In the genomic region with DNA sequence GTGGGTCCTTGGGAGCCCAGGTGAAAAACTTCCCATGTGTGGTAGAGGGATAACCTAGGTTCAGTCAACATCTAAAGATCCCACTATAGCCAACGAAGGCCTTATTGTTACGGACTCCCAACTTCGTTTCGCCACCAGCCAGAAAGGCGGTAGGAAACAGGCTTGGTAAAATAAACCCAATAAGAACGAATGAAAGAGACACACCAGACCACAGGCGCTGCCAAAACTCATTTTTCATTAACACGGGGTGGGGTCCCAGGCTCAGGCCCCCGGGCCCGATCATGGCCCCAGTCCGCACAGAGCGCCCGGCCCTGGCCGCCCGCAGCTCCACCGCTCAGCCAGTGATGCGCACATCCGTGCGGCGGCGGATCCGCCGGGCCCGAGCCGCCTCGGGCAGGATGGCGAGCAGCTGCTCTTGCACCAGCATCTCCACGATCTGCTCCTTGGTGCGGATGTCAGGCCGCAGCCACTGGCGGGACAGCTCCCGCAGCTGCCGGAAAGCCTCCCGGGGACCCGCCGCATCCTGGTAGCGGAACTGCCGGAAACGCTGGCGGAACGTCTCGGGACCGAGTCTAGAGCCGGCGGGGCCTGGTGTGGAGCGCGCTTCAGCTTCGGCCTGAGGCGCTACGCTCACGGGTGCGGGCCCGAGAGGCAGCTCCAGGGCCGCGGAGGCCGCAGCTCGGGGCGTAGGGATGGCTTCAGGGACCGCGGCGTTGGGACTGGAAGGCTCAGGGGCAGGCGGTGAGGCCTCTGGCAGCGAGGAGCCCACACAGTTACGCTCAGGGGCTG, we compare ENCODE assay signal across 8 cellular contexts. TPM values are rescaled to one million over a fixed set of nuclear protein-coding genes. Genes with fewer than 3 reads are reported as not detected.
A peak's percentile ranks its signal among the peaks of the same experiment; 100 is the strongest.
DNase-seq lines count a peak whose midpoint lies in the region; ATAC-seq and TF ChIP-seq lines count a peak whose summit lies in the region.

No MANE protein-coding gene starts in this region.

- no peaks in the 10 kb centered on the region for H3K9me3 Mint-ChIP-seq in T-helper 1 cell treated with Interleukin-12 subunit alpha and Interleukin-12 subunit beta and Interleukin-4 antibody, amounts not matched to agents 30 μg/mL and 1 μg/mL, for 36 hours

- TF ChIP-seq POLR2A in gastrocnemius medialis (IDR thresholded peaks at IDR 0.05), result no peak

- H3K36me3 ChIP-seq in right atrium auricular region (no peaks in the 10 kb centered on the region), gastrocnemius medialis (no peaks in the 10 kb centered on the region)

- H3K36me3 Mint-ChIP-seq in T-helper 1 cell treated with Interleukin-12 subunit alpha and Interleukin-12 subunit beta and Interleukin-4 antibody, amounts not matched to agents 30 μg/mL and 1 μg/mL, for 36 hours (ENCODE audit: low read depth), result peaks cover 9% of the 10 kb centered on the region

- H3K27me3 ChIP-seq in right atrium auricular region (no peaks in the 10 kb centered on the region), gastrocnemius medialis (no peaks in the 10 kb centered on the region)

- H3K27ac Mint-ChIP-seq in T-helper 1 cell treated with Interleukin-12 subunit alpha and Interleukin-12 subunit beta and Interleukin-4 antibody, amounts not matched to agents 30 μg/mL and 1 μg/mL, for 36 hours, result peak overlapping the region; percentile 100

- H3K4me1 Mint-ChIP-seq in T-helper 1 cell treated with Interleukin-12 subunit alpha and Interleukin-12 subunit beta and Interleukin-4 antibody, amounts not matched to agents 30 μg/mL and 1 μg/mL, for 36 hours (ENCODE audit: low read depth), result peaks cover 20% of the 10 kb centered on the region

- peak overlapping the region; percentile 92 for H3K4me3 ChIP-seq in AG10803 (ENCODE audit: low read length)
- H3K4me3 ChIP-seq in right atrium auricular region, result peak overlapping the region; percentile 93 to 98
- H3K4me3 ChIP-seq in gastrocnemius medialis, result peak overlapping the region; percentile 91 to 98 (median 96)

- ATAC-seq in GM19328 (IDR thresholded peaks at IDR 0.05; ENCODE audit: unreplicated experiment), result peak; percentile 17
- peak; percentile 20 for ATAC-seq in HG03460 (IDR thresholded peaks at IDR 0.05; ENCODE audit: unreplicated experiment)
- peak; percentile 29 to 34 for ATAC-seq in gastrocnemius medialis

- H3K27ac ChIP-seq in right atrium auricular region (peak overlapping the region; percentile 97 to 99), gastrocnemius medialis (peak overlapping the region; percentile 92 to 99 (median 96))

- H3K4me3 Mint-ChIP-seq in T-helper 1 cell treated with Interleukin-12 subunit alpha and Interleukin-12 subunit beta and Interleukin-4 antibody, amounts not matched to agents 30 μg/mL and 1 μg/mL, for 36 hours, result peak overlapping the region; percentile 99

- H3K9me3 ChIP-seq in right atrium auricular region (no peaks in the 10 kb centered on the region), gastrocnemius medialis (no peaks in the 10 kb centered on the region)

- intact Hi-C loops in gastrocnemius medialis (cut with DNase I; ENCODE audit: low total_unique reads), result loop anchor here (1.0 to 5.0 kb wide), 4 partner anchors 111 to 351 kb away; partner anchors contain the start of gene RBM39

- TF ChIP-seq CTCF in AG10803 (conservative IDR thresholded peaks at IDR 0.05; ENCODE audit: low read length), result no peak
- no peak for TF ChIP-seq CTCF in right atrium auricular region (IDR thresholded peaks at IDR 0.05)
- no peak for TF ChIP-seq CTCF in gastrocnemius medialis (IDR thresholded peaks at IDR 0.05 in 4 of 5, conservative IDR thresholded peaks at IDR 0.05 in 1 of 5)

- H3K27me3 Mint-ChIP-seq in T-helper 1 cell treated with Interleukin-12 subunit alpha and Interleukin-12 subunit beta and Interleukin-4 antibody, amounts not matched to agents 30 μg/mL and 1 μg/mL, for 36 hours (ENCODE audit: low read depth), result no peaks in the 10 kb centered on the region

- H3K4me1 ChIP-seq in right atrium auricular region (peaks cover 0 to 21% of the 10 kb centered on the region in 2 donors), gastrocnemius medialis (peaks cover 23 to 27% of the 10 kb centered on the region in 2 donors)

- in situ Hi-C loops in gastrocnemius medialis (cut with MboI; ENCODE audit: low sequenced_read_pairs in 4 of 4), result no loop called here

- DNase-seq in AG10803 (ENCODE audit: low read depth) (peak; percentile 45), amniotic epithelial cell (ENCODE audit: low read depth) (peak; percentile 41), right atrium auricular region (ENCODE audit: low spot score) (peak; percentile 58), gastrocnemius medialis (peak; percentile 4 to 27), putamen (ENCODE audit: low spot score) (no peak)

RNA-seq across cellular contexts. Expression of gene SCAND1, which starts 0.7 kb away (rescaled TPM):
- total RNA-seq in right atrium auricular region, result 10 to 100 TPM; 64.0 to 91.2 TPM
- total RNA-seq in gastrocnemius medialis, result 100 to 1,000 TPM in 3 of 4 donors, 10 to 100 TPM in 1; 88.3 to 138 (median 118) TPM

RNA-seq across cellular contexts. Expression of gene CNBD2, which starts 14.8 kb away (rescaled TPM):
- 1 to 10 TPM; 1.0 to 4.0 TPM for total RNA-seq in right atrium auricular region
- 10 to 100 TPM in 1 of 4 donors, 1 to 10 TPM in 3; 6.4 to 18.7 (median 8.6) TPM for total RNA-seq in gastrocnemius medialis
